Comparison of ENCODE assay signal across 1 cellular context in the genomic region with DNA sequence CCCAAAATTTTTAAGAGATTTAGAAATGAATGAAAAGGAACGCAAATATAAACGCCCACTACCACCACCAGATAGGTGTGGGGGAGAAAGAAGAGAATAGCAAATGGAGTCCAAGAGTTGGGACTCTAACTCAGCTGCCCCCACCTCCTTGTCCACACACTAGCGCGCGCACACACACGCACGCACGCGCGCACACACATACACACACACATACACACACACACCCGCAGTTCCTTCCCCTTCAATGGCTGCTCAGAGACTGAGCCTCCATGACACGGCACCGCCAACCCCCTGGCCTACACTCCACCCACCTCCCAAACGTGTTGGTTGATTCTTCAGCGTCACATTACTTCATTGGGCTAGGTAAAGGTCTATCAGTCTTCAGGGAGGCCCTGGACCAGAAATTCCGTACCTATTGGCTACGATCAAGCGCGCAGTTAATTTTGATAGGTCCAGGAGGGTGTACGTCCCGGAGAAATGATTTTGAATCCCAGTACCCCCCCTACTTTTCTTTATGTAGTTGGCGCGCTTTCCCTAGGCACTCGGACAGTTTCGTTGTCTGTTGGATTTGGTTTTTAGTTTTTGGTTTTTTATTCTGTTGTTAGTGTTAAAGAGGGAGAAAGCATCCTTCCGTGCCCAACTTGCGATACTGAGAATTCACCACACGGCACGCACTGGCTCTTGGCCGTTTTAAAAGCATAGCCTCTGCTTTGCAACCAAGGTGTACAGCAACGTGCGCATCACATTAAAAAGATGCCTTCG.
TF ChIP-seq lines count a peak whose summit lies in the region.

A gene (minus strand): TSS at position 261 of the 762 bp plus-strand sequence. CDS start 326 bp downstream, outside the sequence.

TF ChIP-seq in HepG2, 621 proteins besides CTCF, POLR2A, EP300 and RAD21 (continued from another document and continues in another):
- TF ChIP-seq, protein P1, sequence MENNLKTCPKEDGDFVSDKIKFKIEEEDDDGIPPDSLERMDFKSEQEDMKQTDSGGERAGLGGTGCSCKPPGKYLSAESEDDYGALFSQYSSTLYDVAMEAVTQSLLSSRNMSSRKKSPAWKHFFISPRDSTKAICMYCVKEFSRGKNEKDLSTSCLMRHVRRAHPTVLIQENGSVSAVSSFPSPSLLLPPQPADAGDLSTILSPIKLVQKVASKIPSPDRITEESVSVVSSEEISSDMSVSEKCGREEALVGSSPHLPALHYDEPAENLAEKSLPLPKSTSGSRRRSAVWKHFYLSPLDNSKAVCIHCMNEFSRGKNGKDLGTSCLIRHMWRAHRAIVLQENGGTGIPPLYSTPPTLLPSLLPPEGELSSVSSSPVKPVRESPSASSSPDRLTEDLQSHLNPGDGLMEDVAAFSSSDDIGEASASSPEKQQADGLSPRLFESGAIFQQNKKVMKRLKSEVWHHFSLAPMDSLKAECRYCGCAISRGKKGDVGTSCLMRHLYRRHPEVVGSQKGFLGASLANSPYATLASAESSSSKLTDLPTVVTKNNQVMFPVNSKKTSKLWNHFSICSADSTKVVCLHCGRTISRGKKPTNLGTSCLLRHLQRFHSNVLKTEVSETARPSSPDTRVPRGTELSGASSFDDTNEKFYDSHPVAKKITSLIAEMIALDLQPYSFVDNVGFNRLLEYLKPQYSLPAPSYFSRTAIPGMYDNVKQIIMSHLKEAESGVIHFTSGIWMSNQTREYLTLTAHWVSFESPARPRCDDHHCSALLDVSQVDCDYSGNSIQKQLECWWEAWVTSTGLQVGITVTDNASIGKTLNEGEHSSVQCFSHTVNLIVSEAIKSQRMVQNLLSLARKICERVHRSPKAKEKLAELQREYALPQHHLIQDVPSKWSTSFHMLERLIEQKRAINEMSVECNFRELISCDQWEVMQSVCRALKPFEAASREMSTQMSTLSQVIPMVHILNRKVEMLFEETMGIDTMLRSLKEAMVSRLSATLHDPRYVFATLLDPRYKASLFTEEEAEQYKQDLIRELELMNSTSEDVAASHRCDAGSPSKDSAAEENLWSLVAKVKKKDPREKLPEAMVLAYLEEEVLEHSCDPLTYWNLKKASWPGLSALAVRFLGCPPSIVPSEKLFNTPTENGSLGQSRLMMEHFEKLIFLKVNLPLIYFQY (CRISPR knock-in tag; IDR thresholded peaks at IDR 0.05; ENCODE audit: borderline replicate concordance): 0 out of 2 replicates have a peak, but pooled peaks have one; percentile 7
- TF ChIP-seq, protein P2, sequence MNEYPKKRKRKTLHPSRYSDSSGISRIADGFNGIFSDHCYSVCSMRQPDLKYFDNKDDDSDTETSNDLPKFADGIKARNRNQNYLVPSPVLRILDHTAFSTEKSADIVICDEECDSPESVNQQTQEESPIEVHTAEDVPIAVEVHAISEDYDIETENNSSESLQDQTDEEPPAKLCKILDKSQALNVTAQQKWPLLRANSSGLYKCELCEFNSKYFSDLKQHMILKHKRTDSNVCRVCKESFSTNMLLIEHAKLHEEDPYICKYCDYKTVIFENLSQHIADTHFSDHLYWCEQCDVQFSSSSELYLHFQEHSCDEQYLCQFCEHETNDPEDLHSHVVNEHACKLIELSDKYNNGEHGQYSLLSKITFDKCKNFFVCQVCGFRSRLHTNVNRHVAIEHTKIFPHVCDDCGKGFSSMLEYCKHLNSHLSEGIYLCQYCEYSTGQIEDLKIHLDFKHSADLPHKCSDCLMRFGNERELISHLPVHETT (CRISPR knock-in tag; conservative IDR thresholded peaks at IDR 0.05): no peak
- TF ChIP-seq ATF7-NPFF (CRISPR knock-in tag; IDR thresholded peaks at IDR 0.05; ENCODE audit: low read depth) (peak; percentile 41; the same call in 1 of the 2 replicates), CENPT (CRISPR knock-in tag; IDR thresholded peaks at IDR 0.05; ENCODE audit: low read depth) (no peak), LCORL (IDR thresholded peaks at IDR 0.05) (no peak), LCORL (CRISPR knock-in tag; IDR thresholded peaks at IDR 0.05) (peak; percentile 82), SSRP1 (CRISPR knock-in tag; IDR thresholded peaks at IDR 0.05) (no peak), ZNF746 (CRISPR knock-in tag; IDR thresholded peaks at IDR 0.05) (peak; percentile 53; the same call in 1 of the 2 replicates), ZNF644 (CRISPR knock-in tag; IDR thresholded peaks at IDR 0.05; ENCODE audit: low read depth) (no peak), YY1 (IDR thresholded peaks at IDR 0.05; ENCODE audit: insufficient read depth, insufficient replicate concordance, low read depth, low read length) (peak; percentile 89), CREM (IDR thresholded peaks at IDR 0.05) (peak; percentile 95), CREM (CRISPR knock-in tag; IDR thresholded peaks at IDR 0.05) (no peak), ZNF772 (CRISPR knock-in tag; IDR thresholded peaks at IDR 0.05) (peak; percentile 69), ZNF891 (CRISPR knock-in tag; IDR thresholded peaks at IDR 0.05) (peak; percentile 56; the same call in 1 of the 2 replicates), NKX3-1 (CRISPR knock-in tag; IDR thresholded peaks at IDR 0.05) (peak; percentile 47; the same call in 1 of the 2 replicates), NR2F2 (IDR thresholded peaks at IDR 0.05; ENCODE audit: borderline replicate concordance, low read depth) (no peak), NFIB (CRISPR knock-in tag; IDR thresholded peaks at IDR 0.05; ENCODE audit: borderline replicate concordance) (no peak)
- TF ChIP-seq, protein P3, sequence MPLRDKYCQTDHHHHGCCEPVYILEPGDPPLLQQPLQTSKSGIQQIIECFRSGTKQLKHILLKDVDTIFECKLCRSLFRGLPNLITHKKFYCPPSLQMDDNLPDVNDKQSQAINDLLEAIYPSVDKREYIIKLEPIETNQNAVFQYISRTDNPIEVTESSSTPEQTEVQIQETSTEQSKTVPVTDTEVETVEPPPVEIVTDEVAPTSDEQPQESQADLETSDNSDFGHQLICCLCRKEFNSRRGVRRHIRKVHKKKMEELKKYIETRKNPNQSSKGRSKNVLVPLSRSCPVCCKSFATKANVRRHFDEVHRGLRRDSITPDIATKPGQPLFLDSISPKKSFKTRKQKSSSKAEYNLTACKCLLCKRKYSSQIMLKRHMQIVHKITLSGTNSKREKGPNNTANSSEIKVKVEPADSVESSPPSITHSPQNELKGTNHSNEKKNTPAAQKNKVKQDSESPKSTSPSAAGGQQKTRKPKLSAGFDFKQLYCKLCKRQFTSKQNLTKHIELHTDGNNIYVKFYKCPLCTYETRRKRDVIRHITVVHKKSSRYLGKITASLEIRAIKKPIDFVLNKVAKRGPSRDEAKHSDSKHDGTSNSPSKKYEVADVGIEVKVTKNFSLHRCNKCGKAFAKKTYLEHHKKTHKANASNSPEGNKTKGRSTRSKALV (CRISPR knock-in tag; IDR thresholded peaks at IDR 0.05): no peak
- TF ChIP-seq, protein P4, sequence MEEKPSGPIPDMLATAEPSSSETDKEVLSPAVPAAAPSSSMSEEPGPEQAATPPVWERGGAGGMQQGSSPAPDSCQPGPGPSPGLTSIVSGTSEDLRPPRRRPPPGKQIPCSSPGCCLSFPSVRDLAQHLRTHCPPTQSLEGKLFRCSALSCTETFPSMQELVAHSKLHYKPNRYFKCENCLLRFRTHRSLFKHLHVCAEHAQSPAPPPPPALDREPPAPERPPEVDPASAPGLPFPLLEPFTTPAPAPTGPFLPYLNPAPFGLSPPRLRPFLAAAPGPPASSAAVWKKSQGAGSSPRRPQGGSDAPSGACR (CRISPR knock-in tag; IDR thresholded peaks at IDR 0.05): peak; percentile 86; the same call in 1 of the 2 replicates
- TF ChIP-seq, protein P5, sequence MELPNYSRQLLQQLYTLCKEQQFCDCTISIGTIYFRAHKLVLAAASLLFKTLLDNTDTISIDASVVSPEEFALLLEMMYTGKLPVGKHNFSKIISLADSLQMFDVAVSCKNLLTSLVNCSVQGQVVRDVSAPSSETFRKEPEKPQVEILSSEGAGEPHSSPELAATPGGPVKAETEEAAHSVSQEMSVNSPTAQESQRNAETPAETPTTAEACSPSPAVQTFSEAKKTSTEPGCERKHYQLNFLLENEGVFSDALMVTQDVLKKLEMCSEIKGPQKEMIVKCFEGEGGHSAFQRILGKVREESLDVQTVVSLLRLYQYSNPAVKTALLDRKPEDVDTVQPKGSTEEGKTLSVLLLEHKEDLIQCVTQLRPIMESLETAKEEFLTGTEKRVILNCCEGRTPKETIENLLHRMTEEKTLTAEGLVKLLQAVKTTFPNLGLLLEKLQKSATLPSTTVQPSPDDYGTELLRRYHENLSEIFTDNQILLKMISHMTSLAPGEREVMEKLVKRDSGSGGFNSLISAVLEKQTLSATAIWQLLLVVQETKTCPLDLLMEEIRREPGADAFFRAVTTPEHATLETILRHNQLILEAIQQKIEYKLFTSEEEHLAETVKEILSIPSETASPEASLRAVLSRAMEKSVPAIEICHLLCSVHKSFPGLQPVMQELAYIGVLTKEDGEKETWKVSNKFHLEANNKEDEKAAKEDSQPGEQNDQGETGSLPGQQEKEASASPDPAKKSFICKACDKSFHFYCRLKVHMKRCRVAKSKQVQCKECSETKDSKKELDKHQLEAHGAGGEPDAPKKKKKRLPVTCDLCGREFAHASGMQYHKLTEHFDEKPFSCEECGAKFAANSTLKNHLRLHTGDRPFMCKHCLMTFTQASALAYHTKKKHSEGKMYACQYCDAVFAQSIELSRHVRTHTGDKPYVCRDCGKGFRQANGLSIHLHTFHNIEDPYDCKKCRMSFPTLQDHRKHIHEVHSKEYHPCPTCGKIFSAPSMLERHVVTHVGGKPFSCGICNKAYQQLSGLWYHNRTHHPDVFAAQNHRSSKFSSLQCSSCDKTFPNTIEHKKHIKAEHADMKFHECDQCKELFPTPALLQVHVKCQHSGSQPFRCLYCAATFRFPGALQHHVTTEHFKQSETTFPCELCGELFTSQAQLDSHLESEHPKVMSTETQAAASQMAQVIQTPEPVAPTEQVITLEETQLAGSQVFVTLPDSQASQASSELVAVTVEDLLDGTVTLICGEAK (IDR thresholded peaks at IDR 0.05): no peak
- TF ChIP-seq, protein P5 (CRISPR knock-in tag; IDR thresholded peaks at IDR 0.05): peak; percentile 50; the same call in 1 of the 2 replicates
- TF ChIP-seq, protein P6, sequence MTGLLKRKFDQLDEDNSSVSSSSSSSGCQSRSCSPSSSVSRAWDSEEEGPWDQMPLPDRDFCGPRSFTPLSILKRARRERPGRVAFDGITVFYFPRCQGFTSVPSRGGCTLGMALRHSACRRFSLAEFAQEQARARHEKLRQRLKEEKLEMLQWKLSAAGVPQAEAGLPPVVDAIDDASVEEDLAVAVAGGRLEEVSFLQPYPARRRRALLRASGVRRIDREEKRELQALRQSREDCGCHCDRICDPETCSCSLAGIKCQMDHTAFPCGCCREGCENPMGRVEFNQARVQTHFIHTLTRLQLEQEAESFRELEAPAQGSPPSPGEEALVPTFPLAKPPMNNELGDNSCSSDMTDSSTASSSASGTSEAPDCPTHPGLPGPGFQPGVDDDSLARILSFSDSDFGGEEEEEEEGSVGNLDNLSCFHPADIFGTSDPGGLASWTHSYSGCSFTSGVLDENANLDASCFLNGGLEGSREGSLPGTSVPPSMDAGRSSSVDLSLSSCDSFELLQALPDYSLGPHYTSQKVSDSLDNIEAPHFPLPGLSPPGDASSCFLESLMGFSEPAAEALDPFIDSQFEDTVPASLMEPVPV (CRISPR knock-in tag; IDR thresholded peaks at IDR 0.05): no peak
- TF ChIP-seq, protein P7, sequence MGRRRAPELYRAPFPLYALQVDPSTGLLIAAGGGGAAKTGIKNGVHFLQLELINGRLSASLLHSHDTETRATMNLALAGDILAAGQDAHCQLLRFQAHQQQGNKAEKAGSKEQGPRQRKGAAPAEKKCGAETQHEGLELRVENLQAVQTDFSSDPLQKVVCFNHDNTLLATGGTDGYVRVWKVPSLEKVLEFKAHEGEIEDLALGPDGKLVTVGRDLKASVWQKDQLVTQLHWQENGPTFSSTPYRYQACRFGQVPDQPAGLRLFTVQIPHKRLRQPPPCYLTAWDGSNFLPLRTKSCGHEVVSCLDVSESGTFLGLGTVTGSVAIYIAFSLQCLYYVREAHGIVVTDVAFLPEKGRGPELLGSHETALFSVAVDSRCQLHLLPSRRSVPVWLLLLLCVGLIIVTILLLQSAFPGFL (CRISPR knock-in tag; IDR thresholded peaks at IDR 0.05): 0 out of 2 replicates have a peak, but pooled peaks have one; percentile 37
- TF ChIP-seq, protein P8, sequence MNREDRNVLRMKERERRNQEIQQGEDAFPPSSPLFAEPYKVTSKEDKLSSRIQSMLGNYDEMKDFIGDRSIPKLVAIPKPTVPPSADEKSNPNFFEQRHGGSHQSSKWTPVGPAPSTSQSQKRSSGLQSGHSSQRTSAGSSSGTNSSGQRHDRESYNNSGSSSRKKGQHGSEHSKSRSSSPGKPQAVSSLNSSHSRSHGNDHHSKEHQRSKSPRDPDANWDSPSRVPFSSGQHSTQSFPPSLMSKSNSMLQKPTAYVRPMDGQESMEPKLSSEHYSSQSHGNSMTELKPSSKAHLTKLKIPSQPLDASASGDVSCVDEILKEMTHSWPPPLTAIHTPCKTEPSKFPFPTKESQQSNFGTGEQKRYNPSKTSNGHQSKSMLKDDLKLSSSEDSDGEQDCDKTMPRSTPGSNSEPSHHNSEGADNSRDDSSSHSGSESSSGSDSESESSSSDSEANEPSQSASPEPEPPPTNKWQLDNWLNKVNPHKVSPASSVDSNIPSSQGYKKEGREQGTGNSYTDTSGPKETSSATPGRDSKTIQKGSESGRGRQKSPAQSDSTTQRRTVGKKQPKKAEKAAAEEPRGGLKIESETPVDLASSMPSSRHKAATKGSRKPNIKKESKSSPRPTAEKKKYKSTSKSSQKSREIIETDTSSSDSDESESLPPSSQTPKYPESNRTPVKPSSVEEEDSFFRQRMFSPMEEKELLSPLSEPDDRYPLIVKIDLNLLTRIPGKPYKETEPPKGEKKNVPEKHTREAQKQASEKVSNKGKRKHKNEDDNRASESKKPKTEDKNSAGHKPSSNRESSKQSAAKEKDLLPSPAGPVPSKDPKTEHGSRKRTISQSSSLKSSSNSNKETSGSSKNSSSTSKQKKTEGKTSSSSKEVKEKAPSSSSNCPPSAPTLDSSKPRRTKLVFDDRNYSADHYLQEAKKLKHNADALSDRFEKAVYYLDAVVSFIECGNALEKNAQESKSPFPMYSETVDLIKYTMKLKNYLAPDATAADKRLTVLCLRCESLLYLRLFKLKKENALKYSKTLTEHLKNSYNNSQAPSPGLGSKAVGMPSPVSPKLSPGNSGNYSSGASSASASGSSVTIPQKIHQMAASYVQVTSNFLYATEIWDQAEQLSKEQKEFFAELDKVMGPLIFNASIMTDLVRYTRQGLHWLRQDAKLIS (CRISPR knock-in tag; IDR thresholded peaks at IDR 0.05): peak; percentile 96
